6 cellular contexts compared by ENCODE assay signal in the genomic region with DNA sequence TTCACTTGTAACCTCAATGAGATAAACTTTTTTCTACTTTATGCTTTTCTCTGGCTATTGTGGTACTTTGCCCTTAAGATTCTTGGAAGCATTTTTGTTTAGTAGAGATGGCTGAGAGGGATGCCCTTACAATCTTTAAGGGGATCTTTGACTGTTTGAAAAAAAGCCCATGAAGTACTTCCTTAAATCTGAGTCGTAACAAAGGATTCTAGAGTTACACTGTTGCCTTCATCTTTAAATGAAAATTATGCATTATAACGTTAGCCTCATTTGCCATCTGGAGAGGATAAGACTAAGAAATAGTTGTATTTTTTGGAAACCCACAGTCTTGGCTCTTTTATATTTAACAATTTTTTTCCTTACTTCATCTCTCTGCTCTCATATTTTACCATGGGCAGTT.
"Had no signal": no experiment of that assay in that cellular context is flagged by ENCODE, and none has a peak within 500 bp of the region (broad histone marks: within the 10 kb centered on the region; RNA-seq: fewer than 3 reads in every experiment).

No MANE protein-coding gene starts in this region.

- ATAC-seq: GM23338, HCT116 had no signal

- H3K4me3 Mint-ChIP-seq: GM23338, H9, IgD-negative memory B cell had no signal

- DNase-seq: H9, Karpas-422, KBM-7 had no signal

- H3K4me3 ChIP-seq: GM23338 had no signal

- H3K4me1 Mint-ChIP-seq: IgD-negative memory B cell had no signal

- H3K27ac Mint-ChIP-seq: GM23338, H9, IgD-negative memory B cell had no signal

- H3K9me3 Mint-ChIP-seq: IgD-negative memory B cell had no signal

- H3K36me3 Mint-ChIP-seq: IgD-negative memory B cell had no signal
